ENCODE assay signal across 33 cellular contexts in genomic region chr6:111176763-111177099, GRCh38.
"Had no signal": no experiment of that assay in that cellular context is flagged by ENCODE, and none has a peak within 500 bp of the region (broad histone marks: within the 10 kb centered on the region; RNA-seq: fewer than 3 reads in every experiment).

No MANE protein-coding gene starts in this region.

- H3K27me3 ChIP-seq: adrenal gland, dorsolateral prefrontal cortex had no signal

- H3K4me3 Mint-ChIP-seq: activated B cell treated with CpG ODN at 0.5 μM for 24 hours; activated CD8-positive, alpha-beta T cell treated with anti-CD3 and anti-CD28 coated beads for 36 hours; activated naive CD4-positive, alpha-beta T cell treated with anti-CD3 and anti-CD28 coated beads for 36 hours; activated naive CD4-positive, alpha-beta T cell treated with anti-CD3 and anti-CD28 coated beads, Interleukin-2, amount 50 U/mL, for 24 hours; activated naive CD8-positive, alpha-beta T cell treated with anti-CD3 and anti-CD28 coated beads for 36 hours; activated naive CD8-positive, alpha-beta T cell treated with anti-CD3 and anti-CD28 coated beads, Interleukin-2, amount 50 U/mL, for 24 hours; activated T-cell treated with anti-CD3 and anti-CD28 coated beads, Interleukin-2, amount 50 U/mL, for 4 hours; activated T-helper 17 cell treated with anti-CD3 and anti-CD28 coated beads, Interleukin-2, amount 50 U/mL, for 72 hours; brain; central memory CD8-positive, alpha-beta T cell; dendritic cell treated with granulocyte-macrophage colony-stimulating factor and Interleukin-4, amounts not matched to agents 40 ng/mL and 50 ng/mL, for 4 days; endodermal cell; T-helper 17 cell; T-helper 2 cell treated with Interferon-gamma antibody and Interleukin-4, amounts not matched to agents 5 μg/mL and 100 μg/mL, for 36 hours had no signal

- H3K4me1 ChIP-seq: adrenal gland had no signal

- FAIRE-seq: bronchial epithelial cell, frontal cortex had no signal

- H3K27ac Mint-ChIP-seq: activated B cell treated with CpG ODN at 0.5 μM for 24 hours; activated CD8-positive, alpha-beta T cell treated with anti-CD3 and anti-CD28 coated beads for 36 hours; activated naive CD4-positive, alpha-beta T cell treated with anti-CD3 and anti-CD28 coated beads for 36 hours; activated naive CD4-positive, alpha-beta T cell treated with anti-CD3 and anti-CD28 coated beads, Interleukin-2, amount 50 U/mL, for 24 hours; activated naive CD8-positive, alpha-beta T cell treated with anti-CD3 and anti-CD28 coated beads for 36 hours; activated naive CD8-positive, alpha-beta T cell treated with anti-CD3 and anti-CD28 coated beads, Interleukin-2, amount 50 U/mL, for 24 hours; activated T-helper 17 cell treated with anti-CD3 and anti-CD28 coated beads, Interleukin-2, amount 50 U/mL, for 72 hours; brain; dendritic cell treated with granulocyte-macrophage colony-stimulating factor and Interleukin-4, amounts not matched to agents 40 ng/mL and 50 ng/mL, for 4 days; endodermal cell; T-helper 17 cell; T-helper 2 cell treated with Interferon-gamma antibody and Interleukin-4, amounts not matched to agents 5 μg/mL and 100 μg/mL, for 36 hours had no signal

- H3K9me3 Mint-ChIP-seq: activated B cell treated with CpG ODN at 0.5 μM for 24 hours; activated CD8-positive, alpha-beta T cell treated with anti-CD3 and anti-CD28 coated beads for 36 hours; activated naive CD4-positive, alpha-beta T cell treated with anti-CD3 and anti-CD28 coated beads for 36 hours; activated naive CD4-positive, alpha-beta T cell treated with anti-CD3 and anti-CD28 coated beads, Interleukin-2, amount 50 U/mL, for 24 hours; activated naive CD8-positive, alpha-beta T cell treated with anti-CD3 and anti-CD28 coated beads for 36 hours; activated naive CD8-positive, alpha-beta T cell treated with anti-CD3 and anti-CD28 coated beads, Interleukin-2, amount 50 U/mL, for 24 hours; activated T-cell treated with anti-CD3 and anti-CD28 coated beads, Interleukin-2, amount 50 U/mL, for 4 hours; activated T-helper 17 cell treated with anti-CD3 and anti-CD28 coated beads, Interleukin-2, amount 50 U/mL, for 72 hours; brain; central memory CD8-positive, alpha-beta T cell; dendritic cell treated with granulocyte-macrophage colony-stimulating factor and Interleukin-4, amounts not matched to agents 40 ng/mL and 50 ng/mL, for 4 days; endodermal cell; T-helper 2 cell treated with Interferon-gamma antibody and Interleukin-4, amounts not matched to agents 5 μg/mL and 100 μg/mL, for 36 hours had no signal

- H3K27ac ChIP-seq: adrenal gland, coronary artery, dorsolateral prefrontal cortex, WERI-Rb-1 had no signal

- DNase-seq: activated B cell treated with CpG ODN at 0.5 μM for 24 hours; activated CD4-positive, alpha-beta T cell treated with anti-CD3 and anti-CD28 coated beads for 48 hours; activated CD4-positive, alpha-beta T cell treated with anti-CD3 and anti-CD28 coated beads, Interleukin-2, amount 50 U/mL, for 1 hour; activated CD4-positive, alpha-beta T cell treated with anti-CD3 and anti-CD28 coated beads, Interleukin-2, amount 50 U/mL, for 48 hours; activated CD8-positive, alpha-beta memory T cell treated with anti-CD3 and anti-CD28 coated beads for 24 hours; activated CD8-positive, alpha-beta T cell treated with anti-CD3 and anti-CD28 coated beads for 36 hours; activated effector memory CD4-positive, alpha-beta T cell treated with anti-CD3 and anti-CD28 coated beads, Interleukin-2, amount 50 U/mL, for 16 hours; activated naive CD4-positive, alpha-beta T cell treated with anti-CD3 and anti-CD28 coated beads for 36 hours; activated naive CD8-positive, alpha-beta T cell treated with anti-CD3 and anti-CD28 coated beads for 36 hours; activated naive CD8-positive, alpha-beta T cell treated with anti-CD3 and anti-CD28 coated beads, Interleukin-2, amount 50 U/mL, for 24 hours; activated T-cell treated with anti-CD3 and anti-CD28 coated beads, Interleukin-2, amount 50 U/mL, for 4 hours; adrenal gland; amygdala; aorta; dorsolateral prefrontal cortex; effector memory CD4-positive, alpha-beta T cell; endodermal cell; foreskin fibroblast; T-helper 1 cell; T-helper 17 cell; T1000; WERI-Rb-1 had no signal

- ATAC-seq: activated CD4-positive, CD25-positive, alpha-beta regulatory T cell treated with anti-CD3 and anti-CD28 coated beads, Interleukin-2, amount 50 U/mL, for 24 hours; activated CD8-positive, alpha-beta T cell treated with anti-CD3 and anti-CD28 coated beads for 36 hours; activated naive CD8-positive, alpha-beta T cell treated with anti-CD3 and anti-CD28 coated beads, Interleukin-2, amount 50 U/mL, for 24 hours; activated T-cell treated with anti-CD3 and anti-CD28 coated beads, Interleukin-2, amount 50 U/mL, for 4 hours; activated T-helper 17 cell treated with anti-CD3 and anti-CD28 coated beads, Interleukin-2, amount 50 U/mL, for 72 hours; esophagus mucosa; T-helper 17 cell had no signal

- H3K27me3 Mint-ChIP-seq: activated B cell treated with CpG ODN at 0.5 μM for 24 hours; activated CD8-positive, alpha-beta T cell treated with anti-CD3 and anti-CD28 coated beads for 36 hours; activated naive CD4-positive, alpha-beta T cell treated with anti-CD3 and anti-CD28 coated beads, Interleukin-2, amount 50 U/mL, for 24 hours; activated naive CD8-positive, alpha-beta T cell treated with anti-CD3 and anti-CD28 coated beads for 36 hours; activated naive CD8-positive, alpha-beta T cell treated with anti-CD3 and anti-CD28 coated beads, Interleukin-2, amount 50 U/mL, for 24 hours; activated T-helper 17 cell treated with anti-CD3 and anti-CD28 coated beads, Interleukin-2, amount 50 U/mL, for 72 hours; brain; dendritic cell treated with granulocyte-macrophage colony-stimulating factor and Interleukin-4, amounts not matched to agents 40 ng/mL and 50 ng/mL, for 4 days; T-helper 17 cell had no signal

- H3K36me3 ChIP-seq: adrenal gland, WERI-Rb-1 had no signal

- H3K9me3 ChIP-seq: adrenal gland had no signal

- H3K4me1 Mint-ChIP-seq: brain; central memory CD8-positive, alpha-beta T cell had no signal

- H3K4me3 ChIP-seq: adrenal gland, coronary artery, dorsolateral prefrontal cortex had no signal
